In the genomic region with DNA sequence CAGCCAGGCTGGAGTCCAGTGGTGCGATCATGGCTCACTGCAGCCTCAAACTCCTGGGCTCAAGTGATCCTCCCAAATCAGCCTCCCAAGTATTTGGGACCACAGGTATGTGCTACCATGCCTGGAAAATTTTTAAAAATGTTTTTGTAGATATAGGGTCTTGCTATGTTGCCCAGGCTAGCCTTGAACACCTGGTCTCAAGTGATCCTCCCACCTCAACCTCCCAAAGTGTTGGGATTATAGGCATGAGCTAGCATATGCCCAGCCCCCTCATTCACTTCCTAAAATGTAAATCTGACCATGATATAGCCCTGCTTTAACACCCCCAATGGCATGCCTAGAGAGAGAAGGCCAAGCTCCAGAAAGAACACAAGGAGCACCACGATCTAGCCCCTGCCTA, we compare ENCODE assay signal across 19 cellular contexts.
"Had no signal": no experiment of that assay in that cellular context is flagged by ENCODE, and none has a peak within 500 bp of the region (broad histone marks: within the 10 kb centered on the region; RNA-seq: fewer than 3 reads in every experiment).

No MANE protein-coding gene starts in this region.

- H3K4me1 ChIP-seq: colonic mucosa, esophagus squamous epithelium, lower lobe of right lung, pancreas, vagina had no signal

- H3K36me3 ChIP-seq: colonic mucosa, pancreas had no signal

- ATAC-seq: left ventricle myocardium superior; lower lobe of right lung; naive thymus-derived CD8-positive, alpha-beta T cell; pancreas; sciatic nerve; stimulated activated memory B cell treated with anti-CD40 and anti-IgM and Interleukin-4, amounts not matched to agents 10 μg/mL and 1 μg/mL and 100 μg/mL, for 72 hours; stimulated activated naive CD8-positive, alpha-beta T cell treated with anti-CD3 and anti-CD28 coated beads, Interleukin-15, Interleukin-2, amounts not matched to agents 100 U/mL and 50 U/mL, for 24 hours had no signal

- H3K27me3 ChIP-seq: colonic mucosa, esophagus squamous epithelium, neutrophil, pancreas, transverse colon, vagina had no signal

- H3K27ac Mint-ChIP-seq: dendritic cell treated with granulocyte-macrophage colony-stimulating factor and Interleukin-4, amounts not matched to agents 40 ng/mL and 50 ng/mL, for 4 days; stimulated activated memory B cell treated with anti-CD40 and anti-IgM and Interleukin-4, amounts not matched to agents 10 μg/mL and 1 μg/mL and 100 μg/mL, for 72 hours had no signal

- H3K9me3 ChIP-seq: colonic mucosa, esophagus squamous epithelium, lower lobe of right lung, neutrophil, pancreas, thoracic aorta, transverse colon, vagina had no signal

- H3K27me3 Mint-ChIP-seq: dendritic cell treated with granulocyte-macrophage colony-stimulating factor and Interleukin-4, amounts not matched to agents 40 ng/mL and 50 ng/mL, for 4 days; naive thymus-derived CD8-positive, alpha-beta T cell; stimulated activated memory B cell treated with anti-CD40 and anti-IgM and Interleukin-4, amounts not matched to agents 10 μg/mL and 1 μg/mL and 100 μg/mL, for 72 hours had no signal

- H3K27ac ChIP-seq: colonic mucosa, lower lobe of right lung, neutrophil, pancreas, vagina had no signal

- DNase-seq: colonic mucosa; effector CD8-positive, alpha-beta T cell; esophagus squamous epithelium; foreskin melanocyte; head of caudate nucleus; left ventricle myocardium superior; lower lobe of right lung; naive thymus-derived CD8-positive, alpha-beta T cell; pancreas; stimulated activated CD4-positive, alpha-beta T cell treated with anti-CD3 and anti-CD28 coated beads, Interleukin-2, amount 100 ng/mL, for 24 hours; stimulated activated CD4-positive, alpha-beta T cell treated with anti-CD3 and anti-CD28 coated beads, Interleukin-4, amount 100 ng/mL, for 24 hours; stimulated activated naive CD8-positive, alpha-beta T cell treated with anti-CD3 and anti-CD28 coated beads, Interleukin-15, Interleukin-2, amounts not matched to agents 100 U/mL and 50 U/mL, for 24 hours; transverse colon had no signal

- H3K4me3 ChIP-seq: colonic mucosa, esophagus squamous epithelium, lower lobe of right lung, pancreas, thoracic aorta, transverse colon, vagina had no signal

- H3K4me3 Mint-ChIP-seq: dendritic cell treated with granulocyte-macrophage colony-stimulating factor and Interleukin-4, amounts not matched to agents 40 ng/mL and 50 ng/mL, for 4 days; stimulated activated memory B cell treated with anti-CD40 and anti-IgM and Interleukin-4, amounts not matched to agents 10 μg/mL and 1 μg/mL and 100 μg/mL, for 72 hours had no signal

- H3K9me3 Mint-ChIP-seq: dendritic cell treated with granulocyte-macrophage colony-stimulating factor and Interleukin-4, amounts not matched to agents 40 ng/mL and 50 ng/mL, for 4 days; naive thymus-derived CD8-positive, alpha-beta T cell; stimulated activated memory B cell treated with anti-CD40 and anti-IgM and Interleukin-4, amounts not matched to agents 10 μg/mL and 1 μg/mL and 100 μg/mL, for 72 hours had no signal
